Comparison of ENCODE assay signal across 8 cellular contexts in genomic region chr3:43378066-43378935, GRCh38.
DNase-seq lines count a peak whose midpoint lies in the region; ATAC-seq and TF ChIP-seq lines count a peak whose summit lies in the region.

No MANE protein-coding gene starts in this region.

- H3K4me1 ChIP-seq in CD4-positive, CD25-positive, alpha-beta regulatory T cell (ENCODE audit: control insufficient read depth, insufficient read depth, low read length, poor library complexity, severe bottlenecking), result peaks cover 7% of the 10 kb centered on the region

- peak overlapping the region in 1 of 3 donors; percentile 57 for H3K27ac Mint-ChIP-seq in CD4-positive, CD25-positive, alpha-beta regulatory T cell

- H3K27me3 ChIP-seq in CD4-positive, CD25-positive, alpha-beta regulatory T cell (ENCODE audit: control insufficient read depth, insufficient read depth, low read length), result no peaks in the 10 kb centered on the region

- no peak overlapping the region for H3K27ac ChIP-seq in CD4-positive, CD25-positive, alpha-beta regulatory T cell (ENCODE audit: insufficient read depth, low read length, poor library complexity, severe bottlenecking)

- H3K9me3 Mint-ChIP-seq in CD4-positive, CD25-positive, alpha-beta regulatory T cell, result no peaks in the 10 kb centered on the region

- intact Hi-C loops in posterior vena cava (cut with DNase I), result no loop called here

- peak; percentile 46 to 81 (median 72) for DNase-seq in CD4-positive, CD25-positive, alpha-beta regulatory T cell
- DNase-seq in NCI-H226 (peak; percentile 42), retinal pigment epithelial cell (ENCODE audit: low read depth) (no peak), posterior vena cava (ENCODE audit: low spot score) (no peak)
- peak; percentile 29 for DNase-seq in activated CD8-positive, alpha-beta memory T cell treated with anti-CD3 and anti-CD28 coated beads, Interleukin-2, amount 50 U/mL, for 24 hours (ENCODE audit: extremely low read depth)

- peak; percentile 88 for TF ChIP-seq CTCF in retinal pigment epithelial cell (conservative IDR thresholded peaks at IDR 0.05; ENCODE audit: low read depth, low read length)

- no peaks in the 10 kb centered on the region for H3K36me3 ChIP-seq in CD4-positive, CD25-positive, alpha-beta regulatory T cell (ENCODE audit: control insufficient read depth, insufficient read depth, low read length)

- H3K4me3 ChIP-seq in CD4-positive, CD25-positive, alpha-beta regulatory T cell (ENCODE audit: low read depth, low read length), result no peak overlapping the region
- H3K4me3 ChIP-seq in retinal pigment epithelial cell (ENCODE audit: low read length), result no peak overlapping the region

- H3K4me1 Mint-ChIP-seq in CD4-positive, CD25-positive, alpha-beta regulatory T cell, result peaks cover 0 to 14% (median 6%) of the 10 kb centered on the region in 4 donors

- H3K9me3 ChIP-seq in CD4-positive, CD25-positive, alpha-beta regulatory T cell (ENCODE audit: control insufficient read depth in 2 of 2, low read length in 2 of 2), result no peaks in the 10 kb centered on the region

- H3K27me3 Mint-ChIP-seq in CD4-positive, CD25-positive, alpha-beta regulatory T cell, result peaks cover 4% of the 10 kb centered on the region

- ATAC-seq in CD4-positive, CD25-positive, alpha-beta regulatory T cell (ENCODE audit: low read depth in 2 of 2), result peak; percentile 81 to 90
- ATAC-seq in GM21723 (IDR thresholded peaks at IDR 0.05; ENCODE audit: unreplicated experiment) (peak; percentile 55), esophagus mucosa (peak; percentile 78), HG02571 (IDR thresholded peaks at IDR 0.05; ENCODE audit: unreplicated experiment) (no peak)

- H3K36me3 Mint-ChIP-seq in CD4-positive, CD25-positive, alpha-beta regulatory T cell, result no peaks in the 10 kb centered on the region

- H3K4me3 Mint-ChIP-seq in CD4-positive, CD25-positive, alpha-beta regulatory T cell, result no peak overlapping the region

Comparison
In these comparisons a context has a peak if more than half of its experiments do, and no peak if none do; other contexts are left out.
1. DNase-seq: peak in CD4-positive, CD25-positive, alpha-beta regulatory T cell (3 of 3), NCI-H226 (single experiment) and activated CD8-positive, alpha-beta memory T cell treated with anti-CD3 and anti-CD28 coated beads, Interleukin-2, amount 50 U/mL, for 24 hours (single experiment); none in retinal pigment epithelial cell (single experiment) and posterior vena cava (single experiment).